In the genomic region with DNA sequence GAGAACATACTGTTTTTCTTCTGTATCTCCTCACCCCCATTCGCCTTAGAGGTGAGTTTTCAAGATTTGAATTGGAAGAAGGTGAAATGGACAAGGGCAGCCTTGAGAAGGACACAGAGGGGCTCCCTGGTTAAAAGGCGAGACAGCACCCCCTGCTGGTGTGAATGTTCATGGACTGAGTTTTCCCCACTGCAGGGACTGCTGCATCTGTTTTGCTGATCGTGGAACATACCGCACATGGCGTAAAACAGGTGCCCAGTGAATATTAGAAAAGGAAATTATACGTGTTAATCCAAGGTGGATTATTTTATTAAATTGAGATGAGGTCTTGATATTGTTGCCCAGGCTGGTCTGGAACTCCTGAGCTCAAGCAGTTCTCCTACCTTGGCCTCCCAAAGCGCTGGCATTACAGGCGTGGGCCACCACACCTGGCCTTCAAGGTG, we compare ENCODE assay signal across 1 cellular context.
TF ChIP-seq lines count a peak whose summit lies in the region.

No MANE protein-coding gene starts in this region.

TF ChIP-seq in neural cell, 6 proteins besides CTCF, POLR2A, EP300 and RAD21:
- TF ChIP-seq, protein P1, sequence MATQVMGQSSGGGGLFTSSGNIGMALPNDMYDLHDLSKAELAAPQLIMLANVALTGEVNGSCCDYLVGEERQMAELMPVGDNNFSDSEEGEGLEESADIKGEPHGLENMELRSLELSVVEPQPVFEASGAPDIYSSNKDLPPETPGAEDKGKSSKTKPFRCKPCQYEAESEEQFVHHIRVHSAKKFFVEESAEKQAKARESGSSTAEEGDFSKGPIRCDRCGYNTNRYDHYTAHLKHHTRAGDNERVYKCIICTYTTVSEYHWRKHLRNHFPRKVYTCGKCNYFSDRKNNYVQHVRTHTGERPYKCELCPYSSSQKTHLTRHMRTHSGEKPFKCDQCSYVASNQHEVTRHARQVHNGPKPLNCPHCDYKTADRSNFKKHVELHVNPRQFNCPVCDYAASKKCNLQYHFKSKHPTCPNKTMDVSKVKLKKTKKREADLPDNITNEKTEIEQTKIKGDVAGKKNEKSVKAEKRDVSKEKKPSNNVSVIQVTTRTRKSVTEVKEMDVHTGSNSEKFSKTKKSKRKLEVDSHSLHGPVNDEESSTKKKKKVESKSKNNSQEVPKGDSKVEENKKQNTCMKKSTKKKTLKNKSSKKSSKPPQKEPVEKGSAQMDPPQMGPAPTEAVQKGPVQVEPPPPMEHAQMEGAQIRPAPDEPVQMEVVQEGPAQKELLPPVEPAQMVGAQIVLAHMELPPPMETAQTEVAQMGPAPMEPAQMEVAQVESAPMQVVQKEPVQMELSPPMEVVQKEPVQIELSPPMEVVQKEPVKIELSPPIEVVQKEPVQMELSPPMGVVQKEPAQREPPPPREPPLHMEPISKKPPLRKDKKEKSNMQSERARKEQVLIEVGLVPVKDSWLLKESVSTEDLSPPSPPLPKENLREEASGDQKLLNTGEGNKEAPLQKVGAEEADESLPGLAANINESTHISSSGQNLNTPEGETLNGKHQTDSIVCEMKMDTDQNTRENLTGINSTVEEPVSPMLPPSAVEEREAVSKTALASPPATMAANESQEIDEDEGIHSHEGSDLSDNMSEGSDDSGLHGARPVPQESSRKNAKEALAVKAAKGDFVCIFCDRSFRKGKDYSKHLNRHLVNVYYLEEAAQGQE (IDR thresholded peaks at IDR 0.05; ENCODE audit: borderline replicate concordance), result no peak
- TF ChIP-seq SMC3 (conservative IDR thresholded peaks at IDR 0.05; ENCODE audit: poor library complexity), result peak; percentile 20
- TF ChIP-seq MXI1 (conservative IDR thresholded peaks at IDR 0.05; ENCODE audit: poor library complexity, severe bottlenecking), result no peak
- no peak for TF ChIP-seq TAF1 (IDR thresholded peaks at IDR 0.05; ENCODE audit: low read depth)
